In the genomic region with DNA sequence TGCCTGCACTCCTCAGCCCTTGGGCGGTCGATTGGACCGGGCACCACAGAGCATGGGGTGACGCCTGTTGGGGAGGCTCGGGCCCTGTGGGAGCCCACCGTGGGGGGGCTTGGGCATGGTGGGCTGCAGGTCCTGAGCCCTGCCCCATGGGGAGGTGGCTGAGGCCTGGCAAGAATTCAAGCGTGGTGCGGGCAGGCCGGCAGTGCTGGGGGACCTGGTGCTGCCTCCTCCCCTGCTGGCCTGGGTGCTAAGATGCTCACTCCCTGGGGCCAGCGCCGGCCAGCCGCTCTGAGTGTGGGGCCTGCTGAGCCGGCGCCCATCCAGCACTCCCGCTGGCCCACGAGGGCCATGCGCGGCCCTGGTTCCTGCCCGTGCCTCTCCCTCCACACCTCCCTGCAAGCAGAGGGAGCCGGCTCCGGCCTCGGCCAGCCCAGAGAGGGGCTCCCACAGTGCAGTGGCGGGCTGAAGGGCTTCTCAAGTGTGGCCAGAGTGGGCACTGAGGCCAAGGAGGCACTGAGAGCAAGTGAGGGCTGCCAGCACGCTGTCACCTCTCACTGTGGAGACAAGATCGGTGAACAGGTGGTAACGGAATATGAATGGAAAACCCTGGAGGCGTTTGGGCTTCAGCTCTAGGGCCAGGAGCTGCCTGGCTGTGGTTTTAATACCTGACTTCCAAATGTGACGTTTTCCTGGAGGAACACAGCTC, we compare ENCODE assay signal across 32 cellular contexts. TPM values are rescaled to one million over a fixed set of nuclear protein-coding genes. Genes with fewer than 3 reads are reported as not detected.
"Had no signal": no experiment of that assay in that cellular context is flagged by ENCODE, and none has a peak within 500 bp of the region (broad histone marks: within the 10 kb centered on the region; RNA-seq: fewer than 3 reads in every experiment).

No MANE protein-coding gene starts in this region.

- H3K27ac Mint-ChIP-seq: dendritic cell treated with granulocyte-macrophage colony-stimulating factor and Interleukin-4, amounts not matched to agents 40 ng/mL and 50 ng/mL, for 4 days; endodermal cell; nephron progenitor cell; type B pancreatic cell had no signal

- ATAC-seq: foreskin keratinocyte; gastroesophageal sphincter; heart left ventricle; left lobe of liver; naive thymus-derived CD8-positive, alpha-beta T cell; sciatic nerve had no signal

- H3K36me3 ChIP-seq: colonic mucosa, esophagus muscularis mucosa, gastroesophageal sphincter, heart left ventricle, prostate gland, right atrium auricular region, tibial artery had no signal

- H3K27me3 ChIP-seq: colonic mucosa, esophagus muscularis mucosa, foreskin keratinocyte, gastroesophageal sphincter, heart left ventricle, hepatocyte, right atrium auricular region, testis, tibial artery had no signal

- H3K4me1 ChIP-seq: colonic mucosa, esophagus muscularis mucosa, foreskin keratinocyte, gastroesophageal sphincter, heart left ventricle, prostate gland, right atrium auricular region, testis, tibial artery had no signal

- H3K4me3 Mint-ChIP-seq: dendritic cell treated with granulocyte-macrophage colony-stimulating factor and Interleukin-4, amounts not matched to agents 40 ng/mL and 50 ng/mL, for 4 days; endodermal cell; naive thymus-derived CD8-positive, alpha-beta T cell; nephron progenitor cell; type B pancreatic cell had no signal

- H3K4me3 ChIP-seq: colonic mucosa, esophagus muscularis mucosa, gastroesophageal sphincter, heart left ventricle, hepatocyte, prostate gland, right atrium auricular region, smooth muscle cell, testis, tibial artery had no signal

- H3K4me1 Mint-ChIP-seq: endodermal cell had no signal

- H3K27ac ChIP-seq: colonic mucosa, epithelial cell of prostate, esophagus muscularis mucosa, foreskin keratinocyte, gastroesophageal sphincter, heart left ventricle, hepatocyte, prostate gland, right atrium auricular region, testis, tibial artery had no signal

- DNase-seq: colonic mucosa; effector CD8-positive, alpha-beta T cell; endodermal cell; foreskin keratinocyte; heart left ventricle; mesendoderm; nephron progenitor cell; nucleus accumbens; stimulated activated CD4-positive, alpha-beta T cell treated with anti-CD3 and anti-CD28 coated beads, Interleukin-12 subunit alpha, Interleukin-12 subunit beta, amount 100 ng/mL, for 4 hours; stimulated activated CD4-positive, alpha-beta T cell treated with anti-CD3 and anti-CD28 coated beads, Interleukin-4, amount 100 ng/mL, for 1 hour; stimulated activated CD8-positive, alpha-beta memory T cell treated with anti-CD3 and anti-CD28 coated beads, Interleukin-4, amount 100 ng/mL, for 48 hours; stimulated activated naive CD4-positive, alpha-beta T cell; substantia nigra; testis; tibial artery had no signal

- H3K9me3 ChIP-seq: colonic mucosa, esophagus muscularis mucosa, gastroesophageal sphincter, heart left ventricle, prostate gland, right atrium auricular region, testis, tibial artery had no signal

- H2AFZ ChIP-seq: hepatocyte had no signal

- H3K9me3 Mint-ChIP-seq: dendritic cell treated with granulocyte-macrophage colony-stimulating factor and Interleukin-4, amounts not matched to agents 40 ng/mL and 50 ng/mL, for 4 days; naive thymus-derived CD8-positive, alpha-beta T cell; type B pancreatic cell had no signal

- H3K4me2 ChIP-seq: hepatocyte, smooth muscle cell had no signal

- H3K27me3 Mint-ChIP-seq: type B pancreatic cell had no signal

- H3K36me3 Mint-ChIP-seq: naive thymus-derived CD8-positive, alpha-beta T cell; type B pancreatic cell had no signal

RNA-seq across cellular contexts. Expression of gene ST6GALNAC1, which starts 28.5 kb away (rescaled TPM):
- total RNA-seq: chondrocyte; endodermal cell; fibroblast of lung; lung microvascular endothelial cell; myocyte; naive thymus-derived CD8-positive, alpha-beta T cell; osteocyte; smooth muscle cell had no signal
- polyA plus RNA-seq: fibroblast of lung, smooth muscle cell had no signal

RNA-seq across cellular contexts. Expression of gene ST6GALNAC2, which starts 29.4 kb away (rescaled TPM):
- total RNA-seq: lung microvascular endothelial cell had no signal
